1 cellular context compared by ENCODE assay signal in genomic region chr13:51844862-51845573, GRCh38.
TF ChIP-seq lines count a peak whose summit lies in the region.

Gene TMEM272, minus strand, starts transcription at chr13:51845177. Its CDS starts 6,647 bp downstream, at chr13:51838530.

TF ChIP-seq in endothelial cell of umbilical vein, 7 proteins besides CTCF, POLR2A, EP300 and RAD21:
- TF ChIP-seq EZH2 (IDR thresholded peaks at IDR 0.05; ENCODE audit: borderline replicate concordance, low read depth, low read length, severe bottlenecking), result no peak
- no peak for TF ChIP-seq MYC (IDR thresholded peaks at IDR 0.05; ENCODE audit: low read depth, low read length)
- no peak for TF ChIP-seq FOS (IDR thresholded peaks at IDR 0.05; ENCODE audit: borderline replicate concordance, insufficient read depth, low read length)
- no peak for TF ChIP-seq GATA2 (IDR thresholded peaks at IDR 0.05; ENCODE audit: insufficient read depth, insufficient read length, low read depth, low read length)
- no peak for TF ChIP-seq POLR2AphosphoS5 (IDR thresholded peaks at IDR 0.05; ENCODE audit: insufficient read depth, low read depth, low read length)
